Comparison of ENCODE assay signal across 8 cellular contexts in the genomic region with DNA sequence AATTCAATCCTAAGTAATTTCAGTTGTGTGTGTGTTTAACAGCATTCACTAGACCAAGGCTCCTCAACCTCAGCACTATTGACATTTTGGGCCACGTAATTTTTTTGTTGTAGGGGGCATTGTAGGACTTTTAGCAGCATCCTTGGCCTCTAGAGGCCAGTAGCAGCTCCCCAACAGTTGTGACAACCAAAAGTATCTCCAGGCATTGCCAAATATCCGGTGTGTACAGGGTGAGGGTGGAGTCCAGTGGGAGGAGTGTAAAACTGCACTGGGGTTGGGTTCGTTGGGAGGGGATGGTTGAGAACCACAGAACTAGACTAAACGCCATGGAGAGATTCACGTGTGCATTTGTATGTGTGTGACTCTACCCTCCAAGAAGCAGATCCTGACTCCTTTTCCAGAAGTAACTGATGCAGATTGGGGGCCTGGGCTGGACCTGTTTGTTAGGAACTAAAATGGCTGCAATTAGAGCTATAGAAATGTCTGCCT. TPM values are rescaled to one million over a fixed set of nuclear protein-coding genes. Genes with fewer than 3 reads are reported as not detected.
A peak's percentile ranks its signal among the peaks of the same experiment; 100 is the strongest.
DNase-seq lines count a peak whose midpoint lies in the region; ATAC-seq, FAIRE-seq and TF ChIP-seq lines count a peak whose summit lies in the region.

No MANE protein-coding gene starts in this region.

- no peaks in the 10 kb centered on the region for H3K9me3 ChIP-seq in esophagus squamous epithelium

- H3K4me1 Mint-ChIP-seq in naive B cell = peaks cover 3 to 11% (median 7%) of the 10 kb centered on the region in 3 donors

- CTCF ChIA-PET in BJ (lab: Yijun Ruan, JAX) = interaction anchor here (0.6 kb wide), 1 partner anchor 144 kb away, joined by 4 read pairs; no protein-coding TSS in a partner anchor

- no peak for FAIRE-seq in bronchial epithelial cell (lab: Jason Lieb, UNC)

- 0 out of 2 replicates have a peak, but pooled peaks cover 3% of the 10 kb centered on the region for H3K27me3 ChIP-seq in BJ (ENCODE audit: control insufficient read depth, insufficient read depth, low read length)
- no peaks in the 10 kb centered on the region for H3K27me3 ChIP-seq in bronchial epithelial cell (ENCODE audit: control insufficient read depth, insufficient read depth, low read length)
- peaks cover 0 to 5% (median 0%) of the 10 kb centered on the region in 4 donors for H3K27me3 ChIP-seq in esophagus squamous epithelium

- no peaks in the 10 kb centered on the region for H3K27me3 Mint-ChIP-seq in naive B cell

- ATAC-seq in GM19043 (IDR thresholded peaks at IDR 0.05; ENCODE audit: low read depth, unreplicated experiment) = peak; percentile 68
- ATAC-seq in naive B cell (ENCODE audit: low read depth in 2 of 2) = peak; percentile 77 to 79

- no peaks in the 10 kb centered on the region for H3K36me3 Mint-ChIP-seq in naive B cell

- no peak overlapping the region for H3K4me3 ChIP-seq in BJ (ENCODE audit: low read depth, low read length)
- no peak overlapping the region for H3K4me3 ChIP-seq in bronchial epithelial cell (ENCODE audit: low read depth, low read length)
- no peak overlapping the region for H3K4me3 ChIP-seq in esophagus squamous epithelium

- no peak overlapping the region for H3K4me3 Mint-ChIP-seq in naive B cell

- peak overlapping the region in 1 of 6 donors; percentile 10 for H3K27ac Mint-ChIP-seq in naive B cell

- DNase-seq in BJ (ENCODE audit: low read depth) (no peak), HS-5 (ENCODE audit: low read depth) (peak; percentile 25), T-helper 1 cell (peak in 4 of 5 donors; percentile 24 to 89 (median 46)), bronchial epithelial cell (ENCODE audit: low read depth) (peak; percentile 83), naive B cell (no peak), esophagus squamous epithelium (lab: John Stamatoyannopoulos, UW) (no peak)
- DNase-seq in effector CD8-positive, alpha-beta T cell (lab: John Stamatoyannopoulos, UW) = no peak

- H3K27ac ChIP-seq in esophagus squamous epithelium = no peak overlapping the region

- no peaks in the 10 kb centered on the region for H3K36me3 ChIP-seq in BJ (ENCODE audit: control insufficient read depth, insufficient read depth, low read length)
- H3K36me3 ChIP-seq in bronchial epithelial cell (ENCODE audit: control insufficient read depth, insufficient read depth, low read length) = no peaks in the 10 kb centered on the region
- H3K36me3 ChIP-seq in esophagus squamous epithelium = no peaks in the 10 kb centered on the region

- TF ChIP-seq CTCF in BJ (IDR thresholded peaks at IDR 0.05; ENCODE audit: insufficient read depth, low read depth, low read length) (peak; percentile 61), bronchial epithelial cell (IDR thresholded peaks at IDR 0.05; ENCODE audit: insufficient read depth, low read length, severe bottlenecking) (peak; percentile 78), esophagus squamous epithelium (IDR thresholded peaks at IDR 0.05) (peak in 3 of 6 experiments; percentile 28 to 47 (median 34))

- no peaks in the 10 kb centered on the region for H3K9me3 Mint-ChIP-seq in naive B cell

- POLR2A ChIA-PET in BJ (lab: Charles Lee) = no interaction called here

- WGBS in esophagus squamous epithelium, 2 donors = 17 to 34% methylated on average over 5 of the region's 5 CpGs

- intact Hi-C loops in esophagus squamous epithelium (cut with DNase I) = no loop called here

- peaks cover 0 to 19% (median 0%) of the 10 kb centered on the region in 3 donors for H3K4me1 ChIP-seq in esophagus squamous epithelium

- TF ChIP-seq POLR2A in esophagus squamous epithelium (IDR thresholded peaks at IDR 0.05) = no peak

RNA-seq across cellular contexts. Expression of a gene that starts 5.9 kb away (rescaled TPM):
- polyA plus RNA-seq in BJ (2011; rRNA removed) (17.1 and 18.5 TPM in 2 replicates), naive B cell (ENCODE audit: low read depth in 6 of 6) (10 to 100 TPM in 5 of 6 donors, under 1 TPM in 1; 0.28 to 19.0 (median 12.3) TPM)
- 11.7 and 19.1 TPM in 2 replicates for polyA minus RNA-seq in BJ (2011; rRNA and poly(A)+ RNA removed)
- total RNA-seq in bronchial epithelial cell (3.4 and 6.1 TPM in 2 replicates), esophagus squamous epithelium (10 to 100 TPM; 11.2 to 22.3 (median 15.9) TPM)

Comparison
In these comparisons a context has a peak if more than half of its experiments do, and no peak if none do; other contexts are left out.
1. DNase-seq: peak in HS-5 (single experiment), T-helper 1 cell (4 of 5) and bronchial epithelial cell (single experiment); none in BJ (single experiment), naive B cell (single experiment), effector CD8-positive, alpha-beta T cell (single experiment) and esophagus squamous epithelium (single experiment).